ENCODE assay signal across 18 cellular contexts in the genomic region with DNA sequence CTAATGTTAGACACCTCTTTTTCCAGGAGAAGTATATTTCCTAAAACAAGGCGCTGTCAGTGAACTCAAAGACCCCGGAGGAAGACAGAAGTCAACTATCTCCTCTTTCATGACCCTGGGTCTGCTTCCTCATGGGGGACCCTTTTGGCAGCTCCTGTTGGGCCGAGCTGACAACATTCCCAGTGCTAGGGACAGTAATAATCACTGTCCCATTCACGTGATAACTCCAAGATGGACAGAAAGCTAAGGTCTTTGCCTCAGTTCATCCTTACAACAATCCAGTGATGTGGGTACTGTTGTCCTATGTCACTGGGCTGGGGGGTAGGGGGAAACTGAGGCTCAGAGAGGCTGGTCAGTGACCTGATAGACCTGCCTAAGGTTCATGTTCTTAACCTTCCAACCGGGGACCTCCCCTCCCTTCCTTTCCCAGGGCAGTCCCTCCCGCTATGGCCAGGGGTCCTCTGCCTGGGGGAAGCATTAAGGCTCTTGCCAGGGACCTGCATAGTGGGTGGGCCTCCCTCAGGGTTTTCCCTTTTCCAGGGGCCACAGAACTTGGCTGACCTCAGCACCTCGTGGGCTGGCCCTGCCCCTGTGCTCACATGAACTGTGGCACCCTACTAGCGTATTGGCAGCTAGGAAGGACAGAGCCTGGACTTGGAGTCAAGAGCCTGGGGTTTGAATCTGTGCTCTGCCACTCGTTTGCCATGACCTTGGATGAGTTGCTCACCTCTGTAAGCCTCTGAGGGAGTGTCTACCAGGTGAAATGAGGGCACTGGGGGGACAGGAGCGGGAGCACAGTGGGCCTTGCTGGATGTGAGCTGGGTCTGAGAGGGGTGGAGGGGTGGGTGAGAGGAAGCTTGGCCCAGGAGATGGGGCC. TPM values are rescaled to one million over a fixed set of nuclear protein-coding genes. Genes with fewer than 3 reads are reported as not detected.
A peak's percentile ranks its signal among the peaks of the same experiment; 100 is the strongest.
DNase-seq lines count a peak whose midpoint lies in the region; ATAC-seq and TF ChIP-seq lines count a peak whose summit lies in the region.
"Had no signal": no experiment of that assay in that cellular context is flagged by ENCODE, and none has a peak within 500 bp of the region (broad histone marks: within the 10 kb centered on the region; RNA-seq: fewer than 3 reads in every experiment).

No MANE protein-coding gene starts in this region.

- H3K27ac Mint-ChIP-seq in chondrocyte (ENCODE audit: unreplicated experiment) (peak overlapping the region; percentile 27), naive B cell (peak overlapping the region in 4 of 6 donors; percentile 57 to 90 (median 68))
- no peak overlapping the region for H3K27ac Mint-ChIP-seq in CD8-positive, alpha-beta memory T cell
- H3K27ac Mint-ChIP-seq: activated naive CD8-positive, alpha-beta T cell; activated T-helper 1 cell treated with anti-CD3 and anti-CD28 coated beads, Interleukin-12 subunit alpha, Interleukin-12 subunit beta, Interleukin-2, Interleukin-4 antibody, amounts not matched to agents 30 ng/mL and 10 ng/mL and 1 ng/mL, durations not matched to agents 14 hours and 24 hours and 36 hours; stimulated activated naive CD8-positive, alpha-beta T cell treated with anti-CD3 and anti-CD28 coated beads, Interleukin-15, Interleukin-2, amounts not matched to agents 100 ng/mL and 50 ng/mL, for 24 hours had no signal

- H3K27me3 ChIP-seq in subcutaneous abdominal adipose tissue (ENCODE audit: control insufficient read depth in 5 of 5, insufficient read depth in 4 of 5, low read length in 5 of 5), result no peaks in the 10 kb centered on the region
- H3K27me3 ChIP-seq in CD8-positive, alpha-beta memory T cell (ENCODE audit: insufficient read depth, low read length, poor library complexity, severe bottlenecking), result no peaks in the 10 kb centered on the region
- H3K27me3 ChIP-seq: pancreas had no signal

- peak overlapping the region; percentile 67 for H3K27ac ChIP-seq in subcutaneous abdominal adipose tissue (ENCODE audit: low read depth, low read length)
- no peak overlapping the region for H3K27ac ChIP-seq in CD8-positive, alpha-beta memory T cell (ENCODE audit: low read depth, low read length)
- H3K27ac ChIP-seq: 22Rv1, pancreas had no signal

- CTCF ChIA-PET in CD8-positive, alpha-beta memory T cell (lab: Charles Lee), result no interaction called here

- H3K27me3 Mint-ChIP-seq in chondrocyte (ENCODE audit: low read depth) (no peaks in the 10 kb centered on the region), naive B cell (peaks cover 31 to 54% (median 53%) of the 10 kb centered on the region in 3 donors)
- H3K27me3 Mint-ChIP-seq in CD8-positive, alpha-beta memory T cell, result peaks cover 5 to 8% of the 10 kb centered on the region in 2 donors
- H3K27me3 Mint-ChIP-seq: activated naive CD8-positive, alpha-beta T cell had no signal

- no peaks in the 10 kb centered on the region for H3K36me3 ChIP-seq in subcutaneous abdominal adipose tissue (ENCODE audit: control insufficient read depth in 5 of 5, insufficient read depth in 5 of 5, low read length in 5 of 5)
- H3K36me3 ChIP-seq in CD8-positive, alpha-beta memory T cell (ENCODE audit: insufficient read depth, low read length), result no peaks in the 10 kb centered on the region
- H3K36me3 ChIP-seq: pancreas had no signal

- H3K4me1 Mint-ChIP-seq in chondrocyte (ENCODE audit: low read depth) (peaks cover 53% of the 10 kb centered on the region), naive B cell (peaks cover 0 to 21% (median 9%) of the 10 kb centered on the region in 3 donors)
- H3K4me1 Mint-ChIP-seq in CD8-positive, alpha-beta memory T cell, result no peaks in the 10 kb centered on the region

- ATAC-seq in naive B cell (ENCODE audit: low read depth in 2 of 2), result no peak
- ATAC-seq: activated CD4-positive, CD25-positive, alpha-beta regulatory T cell treated with anti-CD3 and anti-CD28 coated beads, Interleukin-2, amount 50 U/mL, for 24 hours had no signal

- H3K4me3 ChIP-seq in subcutaneous abdominal adipose tissue (ENCODE audit: low read depth in 1 of 5, low read length in 5 of 5), result no peak overlapping the region
- no peak overlapping the region for H3K4me3 ChIP-seq in CD8-positive, alpha-beta memory T cell (ENCODE audit: low read length)
- H3K4me3 ChIP-seq: pancreas had no signal

- TF ChIP-seq CTCF in chondrocyte (IDR thresholded peaks at IDR 0.05), result no peak

- H3K9me3 Mint-ChIP-seq in chondrocyte (ENCODE audit: low read depth) (peaks cover 15% of the 10 kb centered on the region), naive B cell (peaks cover 1 to 10% (median 8%) of the 10 kb centered on the region in 7 donors)
- peaks cover 0 to 6% (median 0%) of the 10 kb centered on the region in 5 donors for H3K9me3 Mint-ChIP-seq in CD8-positive, alpha-beta memory T cell
- H3K9me3 Mint-ChIP-seq: stimulated activated naive CD8-positive, alpha-beta T cell treated with anti-CD3 and anti-CD28 coated beads, Interleukin-15, Interleukin-2, amounts not matched to agents 100 ng/mL and 50 ng/mL, for 24 hours had no signal

- H3K4me3 Mint-ChIP-seq in chondrocyte (ENCODE audit: unreplicated experiment), result no peak overlapping the region
- no peak overlapping the region for H3K4me3 Mint-ChIP-seq in naive B cell
- H3K4me3 Mint-ChIP-seq in CD8-positive, alpha-beta memory T cell, result no peak overlapping the region
- H3K4me3 Mint-ChIP-seq: activated naive CD8-positive, alpha-beta T cell; activated T-helper 1 cell treated with anti-CD3 and anti-CD28 coated beads, Interleukin-12 subunit alpha, Interleukin-12 subunit beta, Interleukin-2, Interleukin-4 antibody, amounts not matched to agents 30 ng/mL and 10 ng/mL and 1 ng/mL, durations not matched to agents 14 hours and 24 hours and 36 hours; stimulated activated naive CD8-positive, alpha-beta T cell treated with anti-CD3 and anti-CD28 coated beads, Interleukin-15, Interleukin-2, amounts not matched to agents 100 ng/mL and 50 ng/mL, for 24 hours had no signal

- no peaks in the 10 kb centered on the region for H3K9me3 ChIP-seq in subcutaneous abdominal adipose tissue (ENCODE audit: control insufficient read depth in 5 of 5, low read length in 5 of 5)
- H3K9me3 ChIP-seq in CD8-positive, alpha-beta memory T cell (ENCODE audit: low read length), result no peaks in the 10 kb centered on the region
- H3K9me3 ChIP-seq: pancreas had no signal

- DNase-seq in activated CD8-positive, alpha-beta memory T cell treated with anti-CD3 and anti-CD28 coated beads for 24 hours, result peak; percentile 52
- DNase-seq in activated CD8-positive, alpha-beta memory T cell treated with anti-CD3 and anti-CD28 coated beads, Interleukin-2, amount 50 U/mL, for 4 hours, result no peak
- DNase-seq in chondrocyte (ENCODE audit: low spot score), result no peak
- no peak for DNase-seq in naive B cell
- DNase-seq in cerebellum (ENCODE audit: low spot score), result no peak
- DNase-seq in kidney tubule cell (ENCODE audit: low spot score), result no peak
- no peak for DNase-seq in CD8-positive, alpha-beta memory T cell
- DNase-seq: AML-193, Caco-2, NCI-H1436, NCI-H526 treated with DMSO at 0.1 percent for 48 hours, pancreas had no signal

- H3K36me3 Mint-ChIP-seq in chondrocyte (ENCODE audit: low read depth), result peaks cover 7% of the 10 kb centered on the region
- H3K36me3 Mint-ChIP-seq in naive B cell, result peaks cover 0 to 8% of the 10 kb centered on the region in 2 donors
- no peaks in the 10 kb centered on the region for H3K36me3 Mint-ChIP-seq in CD8-positive, alpha-beta memory T cell

- H3K9ac ChIP-seq in subcutaneous abdominal adipose tissue (ENCODE audit: low read length in 5 of 5), result peak overlapping the region in 1 of 5 donors; percentile 54

- POLR2A ChIA-PET in CD8-positive, alpha-beta memory T cell (lab: Charles Lee), result no interaction called here

- peaks cover 8 to 49% (median 32%) of the 10 kb centered on the region in 5 donors for H3K4me1 ChIP-seq in subcutaneous abdominal adipose tissue (ENCODE audit: control insufficient read depth in 5 of 5, insufficient read depth in 5 of 5, low read length in 5 of 5)
- H3K4me1 ChIP-seq in CD8-positive, alpha-beta memory T cell (ENCODE audit: insufficient read depth, low read length), result no peaks in the 10 kb centered on the region
- H3K4me1 ChIP-seq: Caco-2, pancreas had no signal

RNA-seq across cellular contexts. Expression of a gene that starts 53.6 kb away (rescaled TPM):
- total RNA-seq in chondrocyte, result 113 to 367 TPM (median 367 TPM) in 3 replicates
- polyA plus RNA-seq in naive B cell (ENCODE audit: low read depth in 6 of 6), result 1 to 10 TPM in 1 of 6 donors, under 1 TPM in 1, not detected in 4; 0.13 to 1.9 TPM
- total RNA-seq in cerebellum, result 3.6 TPM
- 1 to 10 TPM; 1.5 to 2.8 TPM for total RNA-seq in CD8-positive, alpha-beta memory T cell
- 0.06 TPM for polyA plus RNA-seq in CD8-positive, alpha-beta memory T cell

Comparison
In these comparisons a context has a peak if more than half of its experiments do, and no peak if none do; other contexts are left out.
1. H3K27ac Mint-ChIP-seq: peak in chondrocyte (single experiment) and naive B cell (4 of 6); none in CD8-positive, alpha-beta memory T cell (0 of 8).
2. RNA of a gene that starts 53.6 kb away (total RNA-seq): 113 to 367 TPM in chondrocyte; 3.6 TPM in cerebellum (single experiment) and 1.5 to 2.8 TPM in CD8-positive, alpha-beta memory T cell; every median in the first group is over 10 times any median in the second.